17 cellular contexts compared by ENCODE assay signal in the genomic region with DNA sequence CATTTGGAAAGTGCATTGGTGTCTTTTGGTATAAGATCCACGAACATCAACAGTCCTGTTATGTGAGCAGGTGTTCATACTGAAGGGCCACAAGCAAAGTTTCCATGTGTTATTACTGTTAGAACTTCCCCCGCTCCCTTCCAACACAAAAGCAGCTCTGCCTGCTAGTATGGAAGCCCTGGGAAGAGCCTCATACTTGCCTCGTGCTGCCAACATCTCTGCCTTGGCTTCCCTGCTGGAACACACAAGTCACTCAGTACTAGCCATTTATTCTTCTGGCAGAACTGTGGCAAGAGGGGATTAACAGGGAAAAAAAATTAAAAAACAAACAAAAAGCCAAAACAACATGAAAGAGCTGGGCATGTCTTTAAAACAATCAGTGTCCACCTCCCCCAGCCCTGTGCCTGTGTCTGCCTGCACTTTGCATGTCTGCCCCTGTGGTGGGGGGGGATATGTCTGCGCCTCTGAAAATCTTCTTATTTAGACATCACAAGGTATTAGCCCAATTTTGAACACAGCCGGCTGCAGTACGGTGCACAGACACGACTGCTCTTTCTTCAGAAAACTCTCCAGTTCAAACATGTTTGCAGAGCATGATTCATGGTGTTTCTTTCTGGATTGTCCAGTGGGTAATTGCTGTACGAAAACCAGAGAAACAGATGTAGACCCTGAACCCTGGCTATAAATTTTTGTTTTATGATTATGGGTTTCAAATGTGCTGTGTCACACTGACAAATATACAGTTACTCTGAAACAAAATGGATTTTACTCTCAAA. TPM values are rescaled to one million over a fixed set of nuclear protein-coding genes. Genes with fewer than 3 reads are reported as not detected.
A peak's percentile ranks its signal among the peaks of the same experiment; 100 is the strongest.
DNase-seq lines count a peak whose midpoint lies in the region; ATAC-seq, FAIRE-seq and TF ChIP-seq lines count a peak whose summit lies in the region.
"Had no signal": no experiment of that assay in that cellular context is flagged by ENCODE, and none has a peak within 500 bp of the region (broad histone marks: within the 10 kb centered on the region; RNA-seq: fewer than 3 reads in every experiment).

No MANE protein-coding gene starts in this region.

- H3K36me3 Mint-ChIP-seq in MCF 10A (ENCODE audit: insufficient read depth, unreplicated experiment) = no peaks in the 10 kb centered on the region
- H3K36me3 Mint-ChIP-seq: activated naive CD4-positive, alpha-beta T cell treated with anti-CD3 and anti-CD28 coated beads, Interleukin-2, amount 10 ng/mL, durations not matched to agents 7 days and 5 days had no signal

- H3K27me3 ChIP-seq in breast epithelium (no peaks in the 10 kb centered on the region), bronchial epithelial cell (ENCODE audit: control insufficient read depth, insufficient read depth, low read length) (peaks cover 5% of the 10 kb centered on the region), vagina (no peaks in the 10 kb centered on the region)

- no peak for ATAC-seq in HG03469 (IDR thresholded peaks at IDR 0.05; ENCODE audit: unreplicated experiment)
- no peak for ATAC-seq in HG02870 (IDR thresholded peaks at IDR 0.05; ENCODE audit: unreplicated experiment)
- ATAC-seq: Panc1 had no signal

- no peaks in the 10 kb centered on the region for H3K36me3 ChIP-seq in breast epithelium
- no peaks in the 10 kb centered on the region for H3K36me3 ChIP-seq in bronchial epithelial cell (ENCODE audit: control insufficient read depth, insufficient read depth, low read length)
- no peaks in the 10 kb centered on the region for H3K36me3 ChIP-seq in vagina

- CTCF ChIA-PET in MCF 10A (lab: Yijun Ruan, JAX) = no interaction called here

- H3K4me3 Mint-ChIP-seq in MCF 10A (ENCODE audit: unreplicated experiment) = no peak overlapping the region
- H3K4me3 Mint-ChIP-seq: activated naive CD4-positive, alpha-beta T cell treated with anti-CD3 and anti-CD28 coated beads, Interleukin-2, amount 10 ng/mL, durations not matched to agents 7 days and 5 days; neural crest cell; T-helper 2 cell treated with Interferon-gamma antibody and Interleukin-4, amounts not matched to agents 5 μg/mL and 100 μg/mL, for 36 hours had no signal

- no peaks in the 10 kb centered on the region for H3K9me3 Mint-ChIP-seq in MCF 10A (ENCODE audit: unreplicated experiment)
- H3K9me3 Mint-ChIP-seq: activated naive CD4-positive, alpha-beta T cell treated with anti-CD3 and anti-CD28 coated beads, Interleukin-2, amount 10 ng/mL, durations not matched to agents 7 days and 5 days; neural crest cell; T-helper 2 cell treated with Interferon-gamma antibody and Interleukin-4, amounts not matched to agents 5 μg/mL and 100 μg/mL, for 36 hours had no signal

- no peak overlapping the region for H3K4me3 ChIP-seq in breast epithelium
- no peak overlapping the region for H3K4me3 ChIP-seq in bronchial epithelial cell (ENCODE audit: low read depth, low read length)
- H3K4me3 ChIP-seq in vagina = no peak overlapping the region

- TF ChIP-seq CTCF in MCF 10A (IDR thresholded peaks at IDR 0.05; ENCODE audit: unreplicated experiment) (no peak), breast epithelium (IDR thresholded peaks at IDR 0.05) (no peak), bronchial epithelial cell (IDR thresholded peaks at IDR 0.05; ENCODE audit: insufficient read depth, low read length, severe bottlenecking) (no peak), vagina (IDR thresholded peaks at IDR 0.05) (no peak), GM20000 (IDR thresholded peaks at IDR 0.05; ENCODE audit: extremely low read depth, missing control alignments) (no peak)

- H3K9me3 ChIP-seq in breast epithelium = no peaks in the 10 kb centered on the region
- H3K9me3 ChIP-seq in vagina = no peaks in the 10 kb centered on the region

- peaks cover 22% of the 10 kb centered on the region for H3K27me3 Mint-ChIP-seq in MCF 10A (ENCODE audit: insufficient read depth, unreplicated experiment)

- no peak for FAIRE-seq in bronchial epithelial cell (lab: Jason Lieb, UNC)
- FAIRE-seq: frontal cortex, small intestine had no signal

- BruUV-seq in MCF 10A (replicated peaks; lab: Mats Ljungman, UMichigan) = no TSS peak

- POLR2A ChIA-PET in MCF 10A (lab: Yijun Ruan, JAX) = no interaction called here

- intact Hi-C loops in MCF 10A (cut with micrococcal nuclease) = no loop called here
- intact Hi-C loops in breast epithelium (cut with DNase I; ENCODE audit: low total_unique reads) = no loop called here
- intact Hi-C loops in vagina (cut with DNase I) = loop anchor here (2.0 to 10.0 kb wide), 2 partner anchors 36 to 170 kb away; no protein-coding TSS in a partner anchor

- no peaks in the 10 kb centered on the region for H3K4me1 ChIP-seq in breast epithelium
- H3K4me1 ChIP-seq in vagina = peaks cover 35% of the 10 kb centered on the region

- peak; percentile 53 for DNase-seq in MCF 10A (ENCODE audit: unreplicated experiment)
- DNase-seq in breast epithelium (ENCODE audit: low spot score in 2 of 2) = no peak
- DNase-seq in bronchial epithelial cell (ENCODE audit: low read depth) = peak; percentile 92
- peak; percentile 80 for DNase-seq in left kidney (ENCODE audit: low read depth, low spot score)
- DNase-seq in vagina (ENCODE audit: extremely low spot score in 2 of 2) = no peak
- DNase-seq in GM20000 (ENCODE audit: low spot score) = no peak
- DNase-seq: activated naive CD4-positive, alpha-beta T cell treated with anti-CD3 and anti-CD28 coated beads, Interleukin-2, amount 10 ng/mL, durations not matched to agents 7 days and 5 days; COR-L47; NCI-H226; small intestine had no signal

- no peak overlapping the region for H3K27ac Mint-ChIP-seq in MCF 10A (ENCODE audit: low read depth, unreplicated experiment)
- H3K27ac Mint-ChIP-seq: activated naive CD4-positive, alpha-beta T cell treated with anti-CD3 and anti-CD28 coated beads, Interleukin-2, amount 10 ng/mL, durations not matched to agents 7 days and 5 days; T-helper 2 cell treated with Interferon-gamma antibody and Interleukin-4, amounts not matched to agents 5 μg/mL and 100 μg/mL, for 36 hours had no signal

- peaks cover 12% of the 10 kb centered on the region for H3K4me1 Mint-ChIP-seq in MCF 10A (ENCODE audit: insufficient read depth, unreplicated experiment)
- H3K4me1 Mint-ChIP-seq: activated naive CD4-positive, alpha-beta T cell treated with anti-CD3 and anti-CD28 coated beads, Interleukin-2, amount 10 ng/mL, durations not matched to agents 7 days and 5 days had no signal

- no peak for TF ChIP-seq POLR2A in breast epithelium (IDR thresholded peaks at IDR 0.05)
- no peak for TF ChIP-seq POLR2A in vagina (IDR thresholded peaks at IDR 0.05)

- no peak overlapping the region for H3K27ac ChIP-seq in breast epithelium
- peak overlapping the region; percentile 25 for H3K27ac ChIP-seq in vagina
- H3K27ac ChIP-seq: HL-60 had no signal

RNA-seq across cellular contexts. Expression of a gene that starts 3.6 kb away (rescaled TPM):
- total RNA-seq in MCF 10A (2022) (not detected in 2 replicates), breast epithelium (10 to 100 TPM in 1 of 3 donors, 1 to 10 TPM in 1, under 1 TPM in 1; 0.80 to 20.1 (median 8.2) TPM), bronchial epithelial cell (0.13 and 0.26 TPM in 2 replicates), vagina (15.0 TPM)

Comparison
In these comparisons a context has a peak if more than half of its experiments do, and no peak if none do; other contexts are left out.
1. DNase-seq: peak in MCF 10A (single experiment), bronchial epithelial cell (single experiment) and left kidney (single experiment); none in breast epithelium (0 of 2), vagina (0 of 2) and GM20000 (single experiment).